Comparison of ENCODE assay signal across 9 cellular contexts in the genomic region with DNA sequence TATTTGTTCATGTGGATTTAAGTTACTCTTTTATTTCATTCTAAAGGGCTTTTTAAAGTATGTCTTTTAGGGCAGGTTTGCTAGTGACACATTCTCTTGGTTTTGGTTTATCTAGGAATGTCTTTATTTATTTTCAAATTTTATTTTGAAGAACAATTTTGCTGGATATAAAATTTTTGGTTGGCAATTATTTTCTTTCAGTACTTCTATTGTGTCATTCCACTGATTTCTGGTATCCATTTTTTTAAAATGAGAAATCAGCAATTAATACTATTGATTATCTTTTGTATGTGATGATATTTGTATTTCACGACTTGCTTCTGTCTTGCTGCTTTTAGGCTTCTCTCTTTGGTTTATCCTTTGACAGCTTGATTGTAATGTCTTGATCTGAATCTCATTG.
"Had no signal": no experiment of that assay in that cellular context is flagged by ENCODE, and none has a peak within 500 bp of the region (broad histone marks: within the 10 kb centered on the region; RNA-seq: fewer than 3 reads in every experiment).

No MANE protein-coding gene starts in this region.

- H3K4me3 ChIP-seq: GM23248, GM23338, HAP-1 had no signal

- H3K36me3 ChIP-seq: HAP-1 had no signal

- ATAC-seq: GM23338, HCT116 had no signal

- H3K27ac ChIP-seq: GM23248 had no signal

- H3K4me1 ChIP-seq: HAP-1 had no signal

- DNase-seq: GOT3, H7, H9, HCEC 1CT, HFFc6 had no signal

- H3K9me3 ChIP-seq: HAP-1 had no signal
